ENCODE assay signal across 8 cellular contexts in the genomic region with DNA sequence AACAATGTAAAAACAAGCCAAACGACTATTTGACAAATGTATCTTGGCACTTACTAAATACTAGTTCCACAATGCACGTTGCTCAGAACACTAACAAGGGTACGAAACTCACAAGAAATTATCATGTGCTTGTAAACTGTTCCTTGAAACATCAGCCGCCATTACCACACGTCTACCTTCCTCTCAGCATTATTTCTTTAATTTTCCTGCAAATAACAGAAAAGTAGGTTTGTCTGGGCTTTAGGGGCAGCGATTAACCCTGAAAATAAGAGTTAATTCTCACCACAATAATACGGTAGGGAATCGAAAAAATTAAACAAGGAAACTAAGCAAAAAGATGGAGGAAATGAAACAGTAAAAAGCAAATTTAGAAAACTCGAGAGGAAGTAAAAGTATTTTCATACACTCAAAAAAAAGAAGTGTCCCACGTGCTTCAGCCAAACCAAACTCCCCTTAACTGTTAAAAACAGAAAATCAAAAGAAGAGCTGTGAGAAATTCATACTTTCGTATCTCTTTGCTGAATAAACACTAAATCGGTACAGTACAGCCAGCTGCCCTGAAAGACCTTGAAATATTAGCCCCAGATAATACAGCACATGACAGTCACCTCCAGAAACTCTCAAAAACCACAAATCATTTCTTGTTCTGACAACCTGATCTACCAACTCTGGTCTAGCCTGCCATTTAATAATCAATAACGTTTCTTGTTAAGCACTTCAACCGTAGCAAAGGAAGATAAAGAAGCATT. TPM values are rescaled to one million over a fixed set of nuclear protein-coding genes. Genes with fewer than 3 reads are reported as not detected.
A peak's percentile ranks its signal among the peaks of the same experiment; 100 is the strongest.
DNase-seq lines count a peak whose midpoint lies in the region; ATAC-seq and TF ChIP-seq lines count a peak whose summit lies in the region.

No MANE protein-coding gene starts in this region.

- H3K27ac Mint-ChIP-seq in activated naive CD4-positive, alpha-beta T cell treated with anti-CD3 and anti-CD28 coated beads for 36 hours, result peak overlapping the region; percentile 88

- H3K4me3 Mint-ChIP-seq in activated naive CD4-positive, alpha-beta T cell treated with anti-CD3 and anti-CD28 coated beads for 36 hours, result peak overlapping the region; percentile 89

- H3K4me1 ChIP-seq in SJCRH30, result no peaks in the 10 kb centered on the region

- intact Hi-C loops in activated naive CD4-positive, alpha-beta T cell treated with anti-CD3 and anti-CD28 coated beads for 36 hours (cut with micrococcal nuclease), result loop anchor here (1.0 to 10.0 kb wide), 4 partner anchors 19 to 473 kb away; no protein-coding TSS in a partner anchor

- ATAC-seq in HG02938 (IDR thresholded peaks at IDR 0.05; ENCODE audit: unreplicated experiment), result peak; percentile 68

- peaks cover 28% of the 10 kb centered on the region for H3K36me3 Mint-ChIP-seq in activated naive CD4-positive, alpha-beta T cell treated with anti-CD3 and anti-CD28 coated beads for 36 hours (ENCODE audit: low read depth)

- peaks cover 79% of the 10 kb centered on the region for H3K4me1 Mint-ChIP-seq in activated naive CD4-positive, alpha-beta T cell treated with anti-CD3 and anti-CD28 coated beads for 36 hours (ENCODE audit: low read depth)

- TF ChIP-seq CTCF in fibroblast of pulmonary artery (IDR thresholded peaks at IDR 0.05; ENCODE audit: low read length, missing control alignments), result no peak

- no peaks in the 10 kb centered on the region for H3K27me3 ChIP-seq in SJCRH30

- no peaks in the 10 kb centered on the region for H3K9me3 ChIP-seq in SJCRH30 (replicated peaks)

- H3K4me3 ChIP-seq in SJCRH30, result peak overlapping the region; percentile 78
- H3K4me3 ChIP-seq in fibroblast of pulmonary artery (replicated peaks; ENCODE audit: low read depth, low read length), result peak overlapping the region; percentile 88
- peak overlapping the region; percentile 60 for H3K4me3 ChIP-seq in skeletal muscle cell (ENCODE audit: low read depth, low read length)

- H3K36me3 ChIP-seq in SJCRH30, result no peaks in the 10 kb centered on the region

- no peaks in the 10 kb centered on the region for H3K9me3 Mint-ChIP-seq in activated naive CD4-positive, alpha-beta T cell treated with anti-CD3 and anti-CD28 coated beads for 36 hours

- H3K27me3 Mint-ChIP-seq in activated naive CD4-positive, alpha-beta T cell treated with anti-CD3 and anti-CD28 coated beads for 36 hours (ENCODE audit: low read depth), result no peaks in the 10 kb centered on the region

- DNase-seq in activated naive CD4-positive, alpha-beta T cell treated with anti-CD3 and anti-CD28 coated beads for 36 hours, result no peak
- DNase-seq in activated naive CD4-positive, alpha-beta T cell (lab: John Stamatoyannopoulos, UW), result no peak
- no peak for DNase-seq in SJCRH30
- no peak for DNase-seq in fibroblast of pulmonary artery (ENCODE audit: low read depth)
- DNase-seq in skeletal muscle cell (ENCODE audit: low read depth), result no peak
- no peak for DNase-seq in stimulated activated CD4-positive, alpha-beta T cell treated with anti-CD3 and anti-CD28 coated beads, Interleukin-2, amount 100 ng/mL, for 24 hours
- DNase-seq in inferior parietal cortex (ENCODE audit: extremely low spot score), result no peak

- CTCF ChIA-PET in activated naive CD4-positive, alpha-beta T cell treated with anti-CD3 and anti-CD28 coated beads for 36 hours (lab: Charles Lee), result interaction anchor here (0.6 kb wide), 2 partner anchors 10 to 20 kb away, joined by 3 to 4 read pairs; no protein-coding TSS in a partner anchor

- H3K27ac ChIP-seq in SJCRH30, result peak overlapping the region; percentile 41

RNA-seq across cellular contexts. Expression of gene ARHGAP17, which starts 1.2 kb away (rescaled TPM):
- 10 to 100 TPM; 48.6 to 49.2 TPM for total RNA-seq in activated naive CD4-positive, alpha-beta T cell treated with anti-CD3 and anti-CD28 coated beads for 36 hours
- 24.6 and 25.0 TPM in 2 replicates for total RNA-seq in SJCRH30 (2014; rRNA removed; shearing (Covaris generic))
